In genomic region chr5:178590141-178590923, GRCh38 we compare ENCODE assay signal across 8 cellular contexts. TPM values are rescaled to one million over a fixed set of nuclear protein-coding genes. Genes with fewer than 3 reads are reported as not detected.
DNase-seq lines count a peak whose midpoint lies in the region; ATAC-seq and TF ChIP-seq lines count a peak whose summit lies in the region.

TSS of gene COL23A1 (minus strand) at chr5:178590393.

- WGBS in gastroesophageal sphincter (ENCODE audit: low coverage in 1 of 2), 2 donors, result 0 to 6% methylated on average over 3 to 16 of the region's 78 CpGs

- H3K4me1 Mint-ChIP-seq in neural progenitor cell, result peaks cover 34% of the 10 kb centered on the region

- H3K36me3 Mint-ChIP-seq in neural progenitor cell, result peaks cover 12% of the 10 kb centered on the region

- H3K27ac Mint-ChIP-seq in neural progenitor cell, result peak within 1 kb of the TSS; percentile 80

- H2AFZ ChIP-seq in neural progenitor cell (replicated peaks), result peak within 1 kb of the TSS; percentile 65

- peaks cover 13% of the 10 kb centered on the region for H3K9me3 Mint-ChIP-seq in neural progenitor cell

- no peak for DNase-seq in activated CD4-positive, CD25-positive, alpha-beta regulatory T cell treated with anti-CD3 and anti-CD28 coated beads, Interleukin-2, amount 50 U/mL, for 72 hours
- peak; percentile 35 for DNase-seq in NCI-H748 treated with DMSO at 0.1 percent for 48 hours (lab: John Stamatoyannopoulos, UW)
- DNase-seq in activated gamma-delta T cell treated with Interleukin-2 at 50 U/mL for 16 hours, result peak; percentile 31
- DNase-seq in neural progenitor cell (ENCODE audit: low spot score), result peak; percentile 90
- DNase-seq in vagina (ENCODE audit: extremely low spot score in 2 of 2), result no peak
- DNase-seq in NCI-H1436 (lab: John Stamatoyannopoulos, UW), result no peak

- H3K4me3 ChIP-seq in gastroesophageal sphincter (peak within 1 kb of the TSS; percentile 39 to 59), neural progenitor cell (peak within 1 kb of the TSS; percentile 63), vagina (peak within 1 kb of the TSS; percentile 46 to 50)

- H3K9ac ChIP-seq in neural progenitor cell, result no peak within 1 kb of the TSS

- no peaks in the 10 kb centered on the region for H3K79me2 ChIP-seq in neural progenitor cell (ENCODE audit: low read depth)

- intact Hi-C loops in vagina (cut with DNase I), result no loop called here

- TF ChIP-seq EP300 in gastroesophageal sphincter (IDR thresholded peaks at IDR 0.05), result no peak

- H3K4me3 Mint-ChIP-seq in neural progenitor cell, result peak within 1 kb of the TSS; percentile 91

- peak in 3 of 4 experiments; percentile 57 to 78 (median 57) for TF ChIP-seq CTCF in gastroesophageal sphincter (IDR thresholded peaks at IDR 0.05)
- TF ChIP-seq CTCF in neural progenitor cell (IDR thresholded peaks at IDR 0.05), result peak; percentile 91
- peak in 1 of 3 experiments; percentile 46 for TF ChIP-seq CTCF in vagina (IDR thresholded peaks at IDR 0.05)

- peak within 1 kb of the TSS; percentile 85 for H3K4me2 ChIP-seq in neural progenitor cell

- H3F3A ChIP-seq in neural progenitor cell (ENCODE audit: low read depth), result no peaks in the 10 kb centered on the region

- H3K27ac ChIP-seq in gastroesophageal sphincter (peak within 1 kb of the TSS in 3 of 4 donors; percentile 40 to 75 (median 68)), neural progenitor cell (no peak within 1 kb of the TSS), vagina (peak within 1 kb of the TSS; percentile 26)

- peaks cover 19% of the 10 kb centered on the region for H3K27me3 Mint-ChIP-seq in neural progenitor cell (ENCODE audit: insufficient read depth, low read depth)

- H3K27me3 ChIP-seq in gastroesophageal sphincter (peaks cover 13% of the 10 kb centered on the region), neural progenitor cell (peaks cover 64% of the 10 kb centered on the region), vagina (no peaks in the 10 kb centered on the region)

- H3K4me1 ChIP-seq in gastroesophageal sphincter, result peaks cover 0 to 27% (median 6%) of the 10 kb centered on the region in 3 donors
- peaks cover 11% of the 10 kb centered on the region for H3K4me1 ChIP-seq in neural progenitor cell
- peaks cover 25% of the 10 kb centered on the region for H3K4me1 ChIP-seq in vagina

- ATAC-seq in activated CD4-positive, CD25-positive, alpha-beta regulatory T cell treated with anti-CD3 and anti-CD28 coated beads, Interleukin-2, amount 50 U/mL, for 24 hours, result peak; percentile 25 to 45
- peak; percentile 79 for ATAC-seq in gastroesophageal sphincter

- H3K36me3 ChIP-seq in gastroesophageal sphincter, result peaks cover 0 to 6% of the 10 kb centered on the region in 2 donors
- peaks cover 5% of the 10 kb centered on the region for H3K36me3 ChIP-seq in neural progenitor cell
- H3K36me3 ChIP-seq in vagina, result no peaks in the 10 kb centered on the region

- peaks cover 0 to 12% (median 3%) of the 10 kb centered on the region in 3 donors for H3K9me3 ChIP-seq in gastroesophageal sphincter
- peaks cover 9% of the 10 kb centered on the region for H3K9me3 ChIP-seq in neural progenitor cell (ENCODE audit: low read depth)
- H3K9me3 ChIP-seq in vagina, result no peaks in the 10 kb centered on the region

- no peak for TF ChIP-seq POLR2A in gastroesophageal sphincter (IDR thresholded peaks at IDR 0.05)
- TF ChIP-seq POLR2A in vagina (IDR thresholded peaks at IDR 0.05), result no peak

- no peaks in the 10 kb centered on the region for H4K20me1 ChIP-seq in neural progenitor cell (ENCODE audit: low read depth)

RNA-seq across cellular contexts. Expression of gene COL23A1, which starts in this region (rescaled TPM):
- total RNA-seq in gastroesophageal sphincter, result 1 to 10 TPM in 3 of 4 donors, under 1 TPM in 1; 0.93 to 4.6 (median 2.4) TPM
- 1.3 TPM in 1 of 2 replicates, not detected in the other for total RNA-seq in neural progenitor cell (ENCODE audit: low replicate concordance)
- total RNA-seq in vagina, result 3.7 TPM

Comparison
In these comparisons a context has a peak if more than half of its experiments do, and no peak if none do; other contexts are left out.
1. DNase-seq: peak in NCI-H748 treated with DMSO at 0.1 percent for 48 hours (single experiment), activated gamma-delta T cell treated with Interleukin-2 at 50 U/mL for 16 hours (single experiment) and neural progenitor cell (single experiment); none in activated CD4-positive, CD25-positive, alpha-beta regulatory T cell treated with anti-CD3 and anti-CD28 coated beads, Interleukin-2, amount 50 U/mL, for 72 hours (single experiment), vagina (0 of 2) and NCI-H1436 (single experiment).
2. Peak in every context shown above with its lines, with median percentiles within 50 percentile points of each other: H3K4me3 ChIP-seq.